In the genomic region with DNA sequence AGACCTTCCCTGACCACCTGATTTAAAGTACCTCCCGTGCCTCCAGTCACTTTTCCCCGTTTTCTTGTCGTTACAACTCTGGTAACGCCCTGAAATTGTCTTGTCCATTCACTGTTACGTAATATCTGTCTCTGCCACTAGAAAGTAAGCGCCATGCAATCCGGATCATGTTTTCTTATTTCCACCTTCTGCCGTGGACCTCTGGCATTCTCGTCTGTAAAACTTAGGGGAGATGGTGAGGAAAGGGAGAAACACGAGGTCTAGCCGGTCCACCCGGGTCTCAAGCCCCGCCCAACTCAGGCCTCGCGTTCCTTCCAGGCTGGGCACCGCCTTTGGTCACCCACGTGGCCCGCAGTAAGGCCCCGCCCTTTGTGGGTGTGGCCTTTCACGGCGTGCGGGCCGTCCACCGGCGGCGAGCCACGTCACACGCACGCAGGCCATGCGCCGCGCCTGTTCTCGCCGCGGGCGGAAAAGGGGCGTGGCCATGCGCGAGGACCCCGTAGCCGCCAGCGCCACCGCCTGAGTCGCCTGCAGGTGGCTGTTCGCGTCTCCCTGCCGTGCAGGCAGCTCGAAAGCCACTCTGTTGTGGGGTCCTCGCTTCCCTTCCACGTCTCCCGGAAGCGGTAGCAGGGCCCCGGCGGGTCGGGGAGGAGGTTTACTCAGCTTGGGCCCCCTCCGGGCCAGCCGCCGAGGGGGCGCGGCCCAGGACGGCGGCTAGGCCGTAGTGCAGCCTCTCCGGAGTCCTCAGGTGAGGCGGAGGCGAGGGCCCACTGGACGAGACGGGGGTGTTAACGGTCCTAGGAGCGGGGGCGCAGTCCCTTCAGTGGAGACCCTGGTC, we compare ENCODE assay signal across 8 cellular contexts. TPM values are rescaled to one million over a fixed set of nuclear protein-coding genes. Genes with fewer than 3 reads are reported as not detected.
DNase-seq lines count a peak whose midpoint lies in the region; ATAC-seq and TF ChIP-seq lines count a peak whose summit lies in the region.

A gene with protein sequence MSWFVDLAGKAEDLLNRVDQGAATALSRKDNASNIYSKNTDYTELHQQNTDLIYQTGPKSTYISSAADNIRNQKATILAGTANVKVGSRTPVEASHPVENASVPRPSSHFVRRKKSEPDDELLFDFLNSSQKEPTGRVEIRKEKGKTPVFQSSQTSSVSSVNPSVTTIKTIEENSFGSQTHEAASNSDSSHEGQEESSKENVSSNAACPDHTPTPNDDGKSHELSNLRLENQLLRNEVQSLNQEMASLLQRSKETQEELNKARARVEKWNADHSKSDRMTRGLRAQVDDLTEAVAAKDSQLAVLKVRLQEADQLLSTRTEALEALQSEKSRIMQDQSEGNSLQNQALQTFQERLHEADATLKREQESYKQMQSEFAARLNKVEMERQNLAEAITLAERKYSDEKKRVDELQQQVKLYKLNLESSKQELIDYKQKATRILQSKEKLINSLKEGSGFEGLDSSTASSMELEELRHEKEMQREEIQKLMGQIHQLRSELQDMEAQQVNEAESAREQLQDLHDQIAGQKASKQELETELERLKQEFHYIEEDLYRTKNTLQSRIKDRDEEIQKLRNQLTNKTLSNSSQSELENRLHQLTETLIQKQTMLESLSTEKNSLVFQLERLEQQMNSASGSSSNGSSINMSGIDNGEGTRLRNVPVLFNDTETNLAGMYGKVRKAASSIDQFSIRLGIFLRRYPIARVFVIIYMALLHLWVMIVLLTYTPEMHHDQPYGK (plus strand): TSS at position 597 of the 838 bp plus-strand sequence. CDS start 3,133 bp downstream, outside the sequence.

- H3K9ac ChIP-seq in BLaER1, result peak within 1 kb of the TSS; percentile 93

- DNase-seq in NCI-H69 (lab: John Stamatoyannopoulos, UW) (peak; percentile 100), coronary artery (ENCODE audit: low spot score) (peak; percentile 99)
- DNase-seq in activated CD4-positive, alpha-beta T cell treated with anti-CD3 and anti-CD28 coated beads, Interleukin-2, amount 10 ng/mL, durations not matched to agents 7 days and 5 days, result peak; percentile 97
- DNase-seq in stimulated activated CD4-positive, alpha-beta T cell treated with anti-CD3 and anti-CD28 coated beads, Interleukin-1b, Interleukin-23, amount 100 ng/mL, for 4 hours (ENCODE audit: low read depth in 2 of 2), result peak; percentile 96 to 97

- peak within 1 kb of the TSS; percentile 99 for H3K4me3 Mint-ChIP-seq in activated CD4-positive, alpha-beta T cell treated with anti-CD3 and anti-CD28 coated beads, Interleukin-2, amount 10 ng/mL, durations not matched to agents 7 days and 5 days

- peaks cover 18% of the 10 kb centered on the region for H3K27me3 Mint-ChIP-seq in activated CD4-positive, alpha-beta T cell treated with anti-CD3 and anti-CD28 coated beads, Interleukin-2, amount 10 ng/mL, durations not matched to agents 7 days and 5 days

- peaks cover 30% of the 10 kb centered on the region for H3K9me3 ChIP-seq in BLaER1

- TF ChIP-seq CTCF in coronary artery (IDR thresholded peaks at IDR 0.05), result no peak

- CTCF ChIA-PET in activated CD4-positive, alpha-beta T cell treated with anti-CD3 and anti-CD28 coated beads, Interleukin-2, amount 10 ng/mL, durations not matched to agents 7 days and 5 days (lab: Charles Lee), result interaction anchor here (0.7 to 1.0 kb wide), 2 partner anchors 79 to 80 kb away, joined by 3 read pairs; no protein-coding TSS in a partner anchor

- H3K9me3 Mint-ChIP-seq in activated CD4-positive, alpha-beta T cell treated with anti-CD3 and anti-CD28 coated beads, Interleukin-2, amount 10 ng/mL, durations not matched to agents 7 days and 5 days, result peaks cover 27% of the 10 kb centered on the region

- H3K4me3 ChIP-seq in BLaER1, result peak within 1 kb of the TSS; percentile 82
- H3K4me3 ChIP-seq in coronary artery, result peak within 1 kb of the TSS; percentile 82

- H3K36me3 Mint-ChIP-seq in activated CD4-positive, alpha-beta T cell treated with anti-CD3 and anti-CD28 coated beads, Interleukin-2, amount 10 ng/mL, durations not matched to agents 7 days and 5 days (ENCODE audit: low read depth), result peaks cover 24% of the 10 kb centered on the region

- peak within 1 kb of the TSS; percentile 81 for H3K4me2 ChIP-seq in BLaER1

- H3K27ac ChIP-seq in BLaER1 (peak within 1 kb of the TSS; percentile 84), coronary artery (peak within 1 kb of the TSS; percentile 86 to 87), layer of hippocampus (ENCODE audit: low read depth, low read length) (peak within 1 kb of the TSS; percentile 61)

- H3K4me1 ChIP-seq in BLaER1, result peaks cover 17% of the 10 kb centered on the region

- POLR2A ChIA-PET in activated CD4-positive, alpha-beta T cell treated with anti-CD3 and anti-CD28 coated beads, Interleukin-2, amount 10 ng/mL, durations not matched to agents 7 days and 5 days (lab: Charles Lee), result no interaction called here

- H3K27me3 ChIP-seq in BLaER1 (no peaks in the 10 kb centered on the region), layer of hippocampus (ENCODE audit: control insufficient read depth, insufficient read depth, low read length) (no peaks in the 10 kb centered on the region)

- no peaks in the 10 kb centered on the region for H4K20me1 ChIP-seq in BLaER1

- peak within 1 kb of the TSS; percentile 89 for H3K27ac Mint-ChIP-seq in activated CD4-positive, alpha-beta T cell treated with anti-CD3 and anti-CD28 coated beads, Interleukin-2, amount 10 ng/mL, durations not matched to agents 7 days and 5 days

- H3K36me3 ChIP-seq in BLaER1, result peaks cover 19% of the 10 kb centered on the region

- ATAC-seq in GM19328 (IDR thresholded peaks at IDR 0.05; ENCODE audit: unreplicated experiment) (peak; percentile 96), HG03520 (IDR thresholded peaks at IDR 0.05; ENCODE audit: unreplicated experiment) (peak; percentile 88)

- H3K4me1 Mint-ChIP-seq in activated CD4-positive, alpha-beta T cell treated with anti-CD3 and anti-CD28 coated beads, Interleukin-2, amount 10 ng/mL, durations not matched to agents 7 days and 5 days, result peaks cover 34% of the 10 kb centered on the region

RNA-seq across cellular contexts. Expression of the gene that starts here (rescaled TPM):
- total RNA-seq in activated CD4-positive, alpha-beta T cell treated with anti-CD3 and anti-CD28 coated beads, Interleukin-2, amount 10 ng/mL, durations not matched to agents 7 days and 5 days, result 10 to 100 TPM; 20.4 to 23.1 TPM

Comparison
In these comparisons a context has a peak if more than half of its experiments do, and no peak if none do; other contexts are left out.
1. Peak in every context shown above with its lines: DNase-seq, ATAC-seq, H3K4me3 ChIP-seq and H3K27ac ChIP-seq.